Comparison of ENCODE assay signal across 1 cellular context in the genomic region with DNA sequence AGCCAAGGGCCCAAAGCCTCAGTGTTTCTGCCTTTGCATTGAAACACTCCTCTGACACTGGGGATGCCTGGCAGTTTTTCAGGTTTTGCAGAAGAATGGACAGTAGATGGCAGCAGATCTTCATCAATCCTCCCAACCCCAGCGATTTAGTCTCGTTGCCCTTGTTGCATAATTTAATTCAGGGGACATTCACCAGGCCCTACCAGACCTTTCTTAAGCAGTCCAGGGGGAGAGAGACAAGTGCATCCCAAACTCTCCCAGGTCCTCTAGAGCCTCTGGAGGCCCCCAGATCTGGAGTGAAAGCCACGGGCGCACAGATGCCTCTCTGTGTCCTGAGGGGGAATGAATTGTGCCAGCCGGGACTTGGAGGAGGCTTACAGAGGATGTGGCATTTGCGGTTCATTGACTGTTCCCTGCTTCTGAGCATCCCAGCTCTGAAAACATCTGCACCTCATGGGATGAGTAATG.
TF ChIP-seq lines count a peak whose summit lies in the region.

No MANE protein-coding gene starts in this region.

TF ChIP-seq in endothelial cell of umbilical vein, 7 proteins besides CTCF, POLR2A, EP300 and RAD21:
- no peak for TF ChIP-seq FOS (IDR thresholded peaks at IDR 0.05; ENCODE audit: borderline replicate concordance, insufficient read depth, low read length)
- no peak for TF ChIP-seq GATA2 (IDR thresholded peaks at IDR 0.05; ENCODE audit: insufficient read depth, insufficient read length, low read depth, low read length)
- TF ChIP-seq POLR2AphosphoS5 (IDR thresholded peaks at IDR 0.05; ENCODE audit: insufficient read depth, low read depth, low read length) = no peak
- no peak for TF ChIP-seq JUN (IDR thresholded peaks at IDR 0.05; ENCODE audit: borderline replicate concordance, insufficient read depth, insufficient read length, low read depth)
- TF ChIP-seq, protein P1, sequence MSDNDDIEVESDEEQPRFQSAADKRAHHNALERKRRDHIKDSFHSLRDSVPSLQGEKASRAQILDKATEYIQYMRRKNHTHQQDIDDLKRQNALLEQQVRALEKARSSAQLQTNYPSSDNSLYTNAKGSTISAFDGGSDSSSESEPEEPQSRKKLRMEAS (IDR thresholded peaks at IDR 0.05; ENCODE audit: insufficient read depth, insufficient read length) = no peak
- no peak for TF ChIP-seq EZH2 (IDR thresholded peaks at IDR 0.05; ENCODE audit: borderline replicate concordance, low read depth, low read length, severe bottlenecking)
- no peak for TF ChIP-seq MYC (IDR thresholded peaks at IDR 0.05; ENCODE audit: low read depth, low read length)
